ENCODE assay signal across 14 cellular contexts in the genomic region with DNA sequence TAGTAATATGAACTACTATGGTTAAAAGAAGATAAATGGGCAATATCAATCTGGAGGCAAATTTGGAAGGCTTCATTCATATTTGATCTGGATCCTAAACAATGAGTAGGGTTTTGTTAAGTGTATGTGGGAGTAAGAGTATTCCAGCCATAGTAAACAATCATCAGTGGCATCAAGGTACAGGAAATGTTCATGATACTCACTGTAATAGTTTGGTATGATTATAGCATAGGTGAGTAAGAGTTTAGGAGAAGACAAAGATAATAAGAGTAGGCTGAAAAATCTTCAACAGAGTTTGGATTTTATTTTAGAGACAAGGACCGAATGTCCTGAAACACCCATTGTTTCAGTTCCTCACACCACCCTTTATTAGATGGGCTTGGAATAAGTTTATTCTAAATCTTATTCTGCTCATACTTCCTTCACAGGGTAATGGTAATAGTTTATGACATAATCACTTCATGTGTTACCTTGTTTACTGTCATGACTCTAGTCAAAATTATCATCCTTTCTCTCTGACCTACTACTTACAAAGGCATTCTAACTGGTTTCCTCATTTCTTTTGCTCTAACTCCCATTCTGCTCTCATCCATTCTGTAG.
"Had no signal": no experiment of that assay in that cellular context is flagged by ENCODE, and none has a peak within 500 bp of the region (broad histone marks: within the 10 kb centered on the region; RNA-seq: fewer than 3 reads in every experiment).

No MANE protein-coding gene starts in this region.

- ATAC-seq: body of pancreas, sciatic nerve had no signal

- H3K27me3 Mint-ChIP-seq: activated CD4-positive, alpha-beta T cell treated with anti-CD3 and anti-CD28 coated beads, Interleukin-2, amount 10 ng/mL, durations not matched to agents 24 days and 14 days had no signal

- H3K4me3 Mint-ChIP-seq: activated CD4-positive, alpha-beta T cell treated with anti-CD3 and anti-CD28 coated beads, Interleukin-2, amount 10 ng/mL, durations not matched to agents 24 days and 14 days; activated naive CD4-positive, alpha-beta T cell treated with anti-CD3 and anti-CD28 coated beads for 36 hours had no signal

- H3K27me3 ChIP-seq: body of pancreas, hepatocyte, spleen, testis had no signal

- H3K27ac ChIP-seq: body of pancreas, hepatocyte, prostate gland, spleen, testis had no signal

- H3K36me3 ChIP-seq: prostate gland, spleen had no signal

- DNase-seq: activated CD4-positive, alpha-beta T cell treated with anti-CD3 and anti-CD28 coated beads, Interleukin-2, amount 10 ng/mL, durations not matched to agents 24 days and 14 days; activated naive CD4-positive, alpha-beta T cell treated with anti-CD3 and anti-CD28 coated beads for 36 hours; amniotic stem cell; body of pancreas; central memory CD4-positive, alpha-beta T cell; spleen; stimulated activated CD4-positive, alpha-beta T cell treated with anti-CD3 and anti-CD28 coated beads, Interleukin-1b, Interleukin-23, amount 100 ng/mL, for 48 hours; stimulated activated naive CD4-positive, alpha-beta T cell; SW 1271; T1000; testis had no signal

- H3K4me3 ChIP-seq: body of pancreas, hepatocyte, prostate gland, spleen, testis had no signal

- H3K9me3 ChIP-seq: body of pancreas, prostate gland, spleen, testis had no signal

- H3K9me3 Mint-ChIP-seq: activated CD4-positive, alpha-beta T cell treated with anti-CD3 and anti-CD28 coated beads, Interleukin-2, amount 10 ng/mL, durations not matched to agents 24 days and 14 days; activated naive CD4-positive, alpha-beta T cell treated with anti-CD3 and anti-CD28 coated beads for 36 hours had no signal

- H3K4me1 ChIP-seq: prostate gland, testis had no signal

- H3K27ac Mint-ChIP-seq: activated CD4-positive, alpha-beta T cell treated with anti-CD3 and anti-CD28 coated beads, Interleukin-2, amount 10 ng/mL, durations not matched to agents 24 days and 14 days; activated naive CD4-positive, alpha-beta T cell treated with anti-CD3 and anti-CD28 coated beads for 36 hours had no signal
